Comparison of ENCODE assay signal across 16 cellular contexts in the genomic region with DNA sequence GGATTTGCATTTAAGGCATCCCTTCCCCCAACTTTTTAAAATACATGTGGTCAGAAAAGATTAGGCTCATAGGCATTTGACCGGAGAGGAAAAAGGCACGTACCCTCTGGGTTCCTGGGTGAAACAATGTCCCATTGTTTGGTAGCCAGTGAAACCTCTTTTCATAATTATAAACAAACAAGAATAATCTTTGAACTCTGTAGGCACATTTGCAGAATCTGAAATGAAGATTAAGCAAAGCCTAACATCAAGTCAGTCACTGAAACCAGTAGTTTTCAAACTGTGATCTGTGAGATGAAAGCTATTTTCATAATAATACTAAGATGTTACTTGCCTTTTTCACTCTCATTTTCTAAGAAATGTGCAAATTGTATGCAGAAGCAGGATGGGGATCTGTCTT.
DNase-seq lines count a peak whose midpoint lies in the region; ATAC-seq and TF ChIP-seq lines count a peak whose summit lies in the region.
"Had no signal": no experiment of that assay in that cellular context is flagged by ENCODE, and none has a peak within 500 bp of the region (broad histone marks: within the 10 kb centered on the region; RNA-seq: fewer than 3 reads in every experiment).

No MANE protein-coding gene starts in this region.

- no peak overlapping the region for H3K18ac ChIP-seq in neuronal stem cell (ENCODE audit: low read length)

- TF ChIP-seq POLR2A in GM18505 (IDR thresholded peaks at IDR 0.05; ENCODE audit: borderline replicate concordance, extremely low read depth, insufficient read depth, insufficient read length), result no peak

- no peak overlapping the region for H3K4ac ChIP-seq in neuronal stem cell (ENCODE audit: low read length)

- no peak overlapping the region for H3K9ac ChIP-seq in neuronal stem cell (ENCODE audit: low read depth, low read length, poor library complexity)

- no peak overlapping the region for H3K23ac ChIP-seq in neuronal stem cell (ENCODE audit: low read depth, low read length, poor library complexity)

- no peaks in the 10 kb centered on the region for H3K9me3 ChIP-seq in neuronal stem cell (replicated peaks in 1 of 2; ENCODE audit: control insufficient read depth in 2 of 2, insufficient read depth in 1 of 2, low read depth in 1 of 2, low read length in 2 of 2)
- H3K9me3 ChIP-seq: lower lobe of right lung, upper lobe of right lung had no signal

- CTCF ChIA-PET in WTC11 (lab: Charles Lee), result no interaction called here

- no CpG with 5 or more reads among the region's 2 CpGs for WGBS in neuronal stem cell (ENCODE audit: extremely low coverage in 2 of 2, insufficient read length in 2 of 2, insufficient replicate concordance in 1 of 2), 2 donors

- no peaks in the 10 kb centered on the region for H3K36me3 ChIP-seq in neuronal stem cell (replicated peaks in 1 of 2; ENCODE audit: control insufficient read depth in 2 of 2, insufficient read depth in 2 of 2, low read length in 2 of 2)
- H3K36me3 ChIP-seq: lower lobe of right lung, upper lobe of right lung had no signal

- no peaks in the 10 kb centered on the region for H3K79me1 ChIP-seq in neuronal stem cell (ENCODE audit: low read depth, low read length)

- H2BK5ac ChIP-seq in neuronal stem cell (ENCODE audit: low read length), result no peak overlapping the region

- H3K36me3 Mint-ChIP-seq in WTC11, result peaks cover 6% of the 10 kb centered on the region

- no peak for TF ChIP-seq CTCF in WTC11 (IDR thresholded peaks at IDR 0.05)

- POLR2A ChIA-PET in WTC11 (lab: Charles Lee), result interaction anchor here (0.6 kb wide), 1 partner anchor 59 kb away, joined by 3 read pairs; no protein-coding TSS in a partner anchor

- peak; percentile 47 for DNase-seq in HT1080 (ENCODE audit: low read depth)
- peak in 4 of 61 donors; percentile 15 to 42 (median 30) for DNase-seq in caudate nucleus (lab: John Stamatoyannopoulos, UW)
- DNase-seq in neuronal stem cell (ENCODE audit: low spot score), result no peak
- no peak for DNase-seq in WTC11 (ENCODE audit: low spot score)
- DNase-seq in stimulated activated CD8-positive, alpha-beta memory T cell treated with anti-CD3 and anti-CD28 coated beads, Interleukin-4, amount 100 ng/mL, for 48 hours, result no peak
- DNase-seq: activated CD4-positive, alpha-beta T cell treated with anti-CD3 and anti-CD28 coated beads for 4 hours; dermis blood vessel endothelial cell; lower lobe of right lung; NCI-H1105; NCI-H446 treated with DMSO at 0.1 percent for 48 hours; upper lobe of right lung had no signal

- H3K27ac ChIP-seq in caudate nucleus (ENCODE audit: low read depth, low read length) (peak overlapping the region; percentile 79), neuronal stem cell (replicated peaks; ENCODE audit: low read length) (no peak overlapping the region)
- H3K27ac ChIP-seq: lower lobe of right lung, upper lobe of right lung had no signal

- no peak overlapping the region for H4K8ac ChIP-seq in neuronal stem cell (ENCODE audit: low read depth, low read length)

- no peak overlapping the region for H4K91ac ChIP-seq in neuronal stem cell (ENCODE audit: low read depth, low read length, poor library complexity)

- H3K4me2 ChIP-seq in neuronal stem cell (ENCODE audit: insufficient read depth, low read length, poor library complexity, severe bottlenecking), result no peak overlapping the region

- peak; percentile 81 for ATAC-seq in GM18498 (IDR thresholded peaks at IDR 0.05; ENCODE audit: unreplicated experiment)
- no peak for ATAC-seq in GM18505 (IDR thresholded peaks at IDR 0.05; ENCODE audit: unreplicated experiment)
- no peak for ATAC-seq in HG03025 (IDR thresholded peaks at IDR 0.05; ENCODE audit: low FRiP score, unreplicated experiment)
- no peak for ATAC-seq in WTC11
- ATAC-seq: lower lobe of right lung, upper lobe of right lung had no signal

- H2AFZ ChIP-seq in neuronal stem cell (ENCODE audit: low read length), result peak overlapping the region; percentile 3

- no peaks in the 10 kb centered on the region for H3K27me3 ChIP-seq in neuronal stem cell (ENCODE audit: control insufficient read depth in 3 of 3, insufficient read depth in 3 of 3, low read depth in 1 of 3, low read length in 3 of 3)
- H3K27me3 ChIP-seq: upper lobe of right lung had no signal

- H3K14ac ChIP-seq in neuronal stem cell (ENCODE audit: low read length), result no peak overlapping the region

- no peak overlapping the region; the same call in 1 of the 2 replicates for H3K27ac Mint-ChIP-seq in WTC11
- H3K27ac Mint-ChIP-seq: activated T-helper 1 cell treated with anti-CD3 and anti-CD28 coated beads, Interleukin-12 subunit alpha, Interleukin-12 subunit beta, Interleukin-2, Interleukin-4 antibody, amounts not matched to agents 30 ng/mL and 10 ng/mL and 1 ng/mL, durations not matched to agents 14 hours and 24 hours and 36 hours; IgD-negative memory B cell had no signal

- no peaks in the 10 kb centered on the region for H3K27me3 Mint-ChIP-seq in WTC11 (ENCODE audit: low read depth)
- H3K27me3 Mint-ChIP-seq: IgD-negative memory B cell had no signal

- H3K4me1 ChIP-seq in neuronal stem cell (ENCODE audit: control insufficient read depth in 2 of 2, insufficient read depth in 1 of 2, low read depth in 1 of 2, low read length in 2 of 2), result peaks cover 8 to 20% of the 10 kb centered on the region in 2 donors
- H3K4me1 ChIP-seq: lower lobe of right lung, upper lobe of right lung had no signal

- H2BK120ac ChIP-seq in neuronal stem cell (ENCODE audit: low read depth, low read length), result no peak overlapping the region

- no peak overlapping the region for H2AK5ac ChIP-seq in neuronal stem cell (ENCODE audit: low read depth, low read length)

- H2BK12ac ChIP-seq in neuronal stem cell (ENCODE audit: low read length), result no peak overlapping the region

- peaks cover 6% of the 10 kb centered on the region; the same call in 1 of the 2 replicates for H3K9me3 Mint-ChIP-seq in WTC11
- H3K9me3 Mint-ChIP-seq: activated T-helper 1 cell treated with anti-CD3 and anti-CD28 coated beads, Interleukin-12 subunit alpha, Interleukin-12 subunit beta, Interleukin-2, Interleukin-4 antibody, amounts not matched to agents 30 ng/mL and 10 ng/mL and 1 ng/mL, durations not matched to agents 14 hours and 24 hours and 36 hours; IgD-negative memory B cell had no signal

- peaks cover 21% of the 10 kb centered on the region for H3K4me1 Mint-ChIP-seq in WTC11

- H3K4me3 ChIP-seq in neuronal stem cell (ENCODE audit: low read length in 2 of 2), result no peak overlapping the region
- H3K4me3 ChIP-seq: lower lobe of right lung, upper lobe of right lung had no signal

- no peak overlapping the region for H3K4me3 Mint-ChIP-seq in WTC11
- H3K4me3 Mint-ChIP-seq: activated T-helper 1 cell treated with anti-CD3 and anti-CD28 coated beads, Interleukin-12 subunit alpha, Interleukin-12 subunit beta, Interleukin-2, Interleukin-4 antibody, amounts not matched to agents 30 ng/mL and 10 ng/mL and 1 ng/mL, durations not matched to agents 14 hours and 24 hours and 36 hours; IgD-negative memory B cell had no signal

- no peak overlapping the region for H2BK15ac ChIP-seq in neuronal stem cell (ENCODE audit: low read length)

TF ChIP-seq in WTC11, 78 proteins besides CTCF, POLR2A, EP300 and RAD21 (continues in another document):
- TF ChIP-seq MYBL2 (CRISPR knock-in tag; IDR thresholded peaks at IDR 0.05) (no peak), NR1H2 (CRISPR knock-in tag; IDR thresholded peaks at IDR 0.05) (no peak), ETV6 (CRISPR knock-in tag; IDR thresholded peaks at IDR 0.05) (no peak), NFE2L1 (CRISPR knock-in tag; IDR thresholded peaks at IDR 0.05) (no peak), TP53 (CRISPR knock-in tag; IDR thresholded peaks at IDR 0.05) (no peak), TEAD1 (CRISPR knock-in tag; IDR thresholded peaks at IDR 0.05) (no peak), CREB1 (CRISPR knock-in tag; IDR thresholded peaks at IDR 0.05) (no peak), EMX1 (CRISPR knock-in tag; IDR thresholded peaks at IDR 0.05) (no peak), KAT7 (CRISPR knock-in tag; IDR thresholded peaks at IDR 0.05; ENCODE audit: borderline replicate concordance) (no peak), ZNF263 (CRISPR knock-in tag; IDR thresholded peaks at IDR 0.05; ENCODE audit: low read depth) (no peak), MXD4 (CRISPR knock-in tag; IDR thresholded peaks at IDR 0.05; ENCODE audit: borderline replicate concordance) (no peak), ELF4 (CRISPR knock-in tag; IDR thresholded peaks at IDR 0.05; ENCODE audit: low read depth) (no peak), GTF2I (CRISPR knock-in tag; conservative IDR thresholded peaks at IDR 0.05) (no peak)
- TF ChIP-seq, protein P1, sequence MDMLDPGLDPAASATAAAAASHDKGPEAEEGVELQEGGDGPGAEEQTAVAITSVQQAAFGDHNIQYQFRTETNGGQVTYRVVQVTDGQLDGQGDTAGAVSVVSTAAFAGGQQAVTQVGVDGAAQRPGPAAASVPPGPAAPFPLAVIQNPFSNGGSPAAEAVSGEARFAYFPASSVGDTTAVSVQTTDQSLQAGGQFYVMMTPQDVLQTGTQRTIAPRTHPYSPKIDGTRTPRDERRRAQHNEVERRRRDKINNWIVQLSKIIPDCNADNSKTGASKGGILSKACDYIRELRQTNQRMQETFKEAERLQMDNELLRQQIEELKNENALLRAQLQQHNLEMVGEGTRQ (CRISPR knock-in tag; IDR thresholded peaks at IDR 0.05), result no peak
- TF ChIP-seq, protein P2, sequence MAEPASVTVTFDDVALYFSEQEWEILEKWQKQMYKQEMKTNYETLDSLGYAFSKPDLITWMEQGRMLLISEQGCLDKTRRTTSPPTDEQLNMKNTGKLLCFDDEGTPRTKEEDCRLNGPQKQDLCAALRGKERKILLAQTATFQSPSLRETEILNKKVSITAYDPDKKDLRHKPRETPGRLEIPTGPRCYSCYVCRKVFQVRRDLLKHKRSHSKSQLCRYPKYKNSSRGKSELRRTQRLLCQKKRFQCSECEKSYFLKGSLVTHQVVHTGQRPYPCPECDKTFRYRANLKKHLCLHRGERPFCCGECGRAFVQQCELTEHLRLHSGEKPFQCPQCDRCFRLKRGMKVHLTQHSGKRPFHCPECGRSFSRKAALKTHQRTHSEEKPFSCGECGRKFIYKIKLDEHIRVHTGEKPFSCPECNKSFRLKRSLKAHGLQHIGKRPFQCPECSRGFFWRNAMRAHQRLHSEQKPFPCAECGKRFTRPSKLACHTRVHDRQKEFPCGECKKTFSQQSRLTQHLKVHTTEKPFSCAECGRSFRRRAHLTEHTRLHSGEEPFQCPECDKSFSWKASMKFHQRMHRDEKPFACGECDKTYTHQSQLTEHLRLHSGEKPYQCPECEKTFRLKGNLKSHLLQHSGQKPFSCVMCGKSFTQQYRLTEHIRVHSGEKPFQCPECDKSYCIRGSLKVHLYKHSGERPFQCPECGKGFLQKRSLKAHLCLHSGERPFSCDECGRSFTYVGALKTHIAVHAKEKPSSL (CRISPR knock-in tag; conservative IDR thresholded peaks at IDR 0.05), result no peak
- TF ChIP-seq, protein P3, sequence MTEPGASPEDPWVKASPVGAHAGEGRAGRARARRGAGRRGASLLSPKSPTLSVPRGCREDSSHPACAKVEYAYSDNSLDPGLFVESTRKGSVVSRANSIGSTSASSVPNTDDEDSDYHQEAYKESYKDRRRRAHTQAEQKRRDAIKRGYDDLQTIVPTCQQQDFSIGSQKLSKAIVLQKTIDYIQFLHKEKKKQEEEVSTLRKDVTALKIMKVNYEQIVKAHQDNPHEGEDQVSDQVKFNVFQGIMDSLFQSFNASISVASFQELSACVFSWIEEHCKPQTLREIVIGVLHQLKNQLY (CRISPR knock-in tag; IDR thresholded peaks at IDR 0.05), result no peak
